2 cellular contexts compared by ENCODE assay signal in genomic region chr6:106788761-106789160, GRCh38.
TF ChIP-seq lines count a peak whose summit lies in the region.

No MANE protein-coding gene starts in this region.

TF ChIP-seq in SK-N-SH, 30 proteins besides CTCF, POLR2A, EP300 and RAD21 (continued from another document):
- no peak for TF ChIP-seq IRF3 (IDR thresholded peaks at IDR 0.05; ENCODE audit: low read depth, low read length)
TF ChIP-seq in SK-N-SH: peak in this region for 4.

TF ChIP-seq in SK-N-SH treated with all-trans-retinoic acid at 6 μM for 48 hours, 23 proteins besides CTCF, POLR2A, EP300 and RAD21 (continued from another document):
- TF ChIP-seq CREB5 (CRISPR knock-in tag; IDR thresholded peaks at IDR 0.05; ENCODE audit: low read depth) (no peak), ZNF70 (CRISPR knock-in tag; IDR thresholded peaks at IDR 0.05) (no peak), CSRNP3 (CRISPR knock-in tag; IDR thresholded peaks at IDR 0.05) (no peak), TCF4 (CRISPR knock-in tag; IDR thresholded peaks at IDR 0.05; ENCODE audit: borderline replicate concordance) (no peak), GLIS3 (CRISPR knock-in tag; IDR thresholded peaks at IDR 0.05) (no peak), ZFP3 (CRISPR knock-in tag; IDR thresholded peaks at IDR 0.05) (no peak), RARB (CRISPR knock-in tag; IDR thresholded peaks at IDR 0.05) (no peak), BACH2 (CRISPR knock-in tag; IDR thresholded peaks at IDR 0.05; ENCODE audit: borderline replicate concordance) (no peak), ZNF565 (CRISPR knock-in tag; conservative IDR thresholded peaks at IDR 0.05; ENCODE audit: low read depth) (no peak), SNAI2 (CRISPR knock-in tag; IDR thresholded peaks at IDR 0.05) (no peak)
